In the genomic region with DNA sequence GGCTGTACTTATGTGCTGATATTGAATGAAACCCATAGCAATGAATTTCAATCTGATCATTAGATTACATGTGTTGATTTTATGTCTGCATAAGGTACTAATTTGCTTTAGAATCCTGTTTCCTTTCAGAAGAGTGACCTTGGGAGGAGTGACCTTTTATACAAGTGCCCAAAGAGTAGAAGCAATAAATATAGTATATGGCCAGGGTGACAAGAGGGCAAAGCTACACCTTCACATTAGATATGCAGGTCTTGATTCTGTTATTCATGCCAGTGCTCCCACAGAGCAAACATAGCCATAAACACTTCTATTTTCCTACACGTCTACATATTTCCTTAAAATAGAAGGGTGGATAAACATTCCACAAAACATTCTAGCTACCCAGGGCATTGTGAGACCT, we compare ENCODE assay signal across 1 cellular context.
TF ChIP-seq lines count a peak whose summit lies in the region.

No MANE protein-coding gene starts in this region.

TF ChIP-seq in GM23338, 12 proteins besides CTCF, POLR2A, EP300 and RAD21 (continued from another document):
- TF ChIP-seq JUNB (IDR thresholded peaks at IDR 0.05; ENCODE audit: unreplicated experiment) = no peak
- TF ChIP-seq STAT1 (IDR thresholded peaks at IDR 0.05; ENCODE audit: unreplicated experiment) = no peak
